In genomic region chr17:29148790-29149430, GRCh38 we compare ENCODE assay signal across 8 cellular contexts. TPM values are rescaled to one million over a fixed set of nuclear protein-coding genes. Genes with fewer than 3 reads are reported as not detected.
DNase-seq lines count a peak whose midpoint lies in the region; ATAC-seq and TF ChIP-seq lines count a peak whose summit lies in the region.

No MANE protein-coding gene starts in this region.

- peak; percentile 79 for ATAC-seq in GM18907 (IDR thresholded peaks at IDR 0.05; ENCODE audit: unreplicated experiment)
- ATAC-seq in HG03139 (IDR thresholded peaks at IDR 0.05; ENCODE audit: unreplicated experiment), result peak; percentile 79
- ATAC-seq in activated CD4-positive, CD25-positive, alpha-beta regulatory T cell treated with anti-CD3 and anti-CD28 coated beads, Interleukin-2, amount 50 U/mL, for 24 hours, result peak; percentile 90 to 92

- TF ChIP-seq CTCF in AG09319 (IDR thresholded peaks at IDR 0.05; ENCODE audit: low read depth, low read length) (peak; percentile 86), kidney epithelial cell (IDR thresholded peaks at IDR 0.05; ENCODE audit: insufficient read depth, low read length, poor library complexity, severe bottlenecking) (peak; percentile 88)

- H3K4me3 ChIP-seq in kidney epithelial cell (ENCODE audit: low read depth, low read length), result peak overlapping the region; percentile 38

- H3K36me3 ChIP-seq in kidney epithelial cell (ENCODE audit: control insufficient read depth, insufficient read depth, low read length), result no peaks in the 10 kb centered on the region

- peak; percentile 79 for DNase-seq in AG09319 (ENCODE audit: extremely low read depth, low read depth)
- DNase-seq in NCI-H345 (lab: John Stamatoyannopoulos, UW), result peak; percentile 93
- DNase-seq in cerebellar cortex (ENCODE audit: low spot score), result peak; percentile 88
- DNase-seq in kidney epithelial cell (ENCODE audit: low read depth), result peak; percentile 65
- DNase-seq in stimulated activated CD4-positive, alpha-beta T cell treated with anti-CD3 and anti-CD28 coated beads, Interleukin-15, amount 100 ng/mL, for 24 hours, result peak; percentile 95

- no peaks in the 10 kb centered on the region for H3K27me3 ChIP-seq in kidney epithelial cell (ENCODE audit: control insufficient read depth, insufficient read depth, low read length)

RNA-seq across cellular contexts. Expression of gene MYO18A, which starts 31.3 kb away (rescaled TPM):
- total RNA-seq in kidney epithelial cell, result 18.6 and 19.8 TPM in 2 replicates

Comparison
In these comparisons a context has a peak if more than half of its experiments do, and no peak if none do; other contexts are left out.
1. Peak in every context shown above with its lines: DNase-seq, ATAC-seq and H3K4me3 ChIP-seq.